Comparison of ENCODE assay signal across 1 cellular context in genomic region chr1:27517305-27517704, GRCh38.
TF ChIP-seq lines count a peak whose summit lies in the region.

No MANE protein-coding gene starts in this region.

TF ChIP-seq in K562, 482 proteins besides CTCF, POLR2A, EP300 and RAD21:
- TF ChIP-seq THAP12 (CRISPR knock-in tag; IDR thresholded peaks at IDR 0.05) (no peak), ZKSCAN3 (CRISPR knock-in tag; IDR thresholded peaks at IDR 0.05) (no peak), HNRNPUL1 (IDR thresholded peaks at IDR 0.05; ENCODE audit: low read length) (no peak), SUPT5H (IDR thresholded peaks at IDR 0.05) (no peak), KHSRP (IDR thresholded peaks at IDR 0.05) (no peak), LARP7 (IDR thresholded peaks at IDR 0.05) (no peak), LCOR (CRISPR knock-in tag; IDR thresholded peaks at IDR 0.05) (no peak), ZKSCAN8 (CRISPR knock-in tag; IDR thresholded peaks at IDR 0.05) (no peak), ZNF444 (CRISPR knock-in tag; IDR thresholded peaks at IDR 0.05) (no peak), ZNF146 (CRISPR knock-in tag; IDR thresholded peaks at IDR 0.05; ENCODE audit: unreplicated experiment) (no peak)
